In genomic region chr10:60565492-60565891, GRCh38 we compare ENCODE assay signal across 15 cellular contexts.
A peak's percentile ranks its signal among the peaks of the same experiment; 100 is the strongest.
DNase-seq lines count a peak whose midpoint lies in the region; ATAC-seq and TF ChIP-seq lines count a peak whose summit lies in the region.
"Had no signal": no experiment of that assay in that cellular context is flagged by ENCODE, and none has a peak within 500 bp of the region (broad histone marks: within the 10 kb centered on the region; RNA-seq: fewer than 3 reads in every experiment).

No MANE protein-coding gene starts in this region.

- no peak for TF ChIP-seq EP300 in upper lobe of left lung (IDR thresholded peaks at IDR 0.05)

- peak; percentile 74 for ATAC-seq in activated T-helper 17 cell treated with anti-CD3 and anti-CD28 coated beads, Interleukin-2, amount 50 U/mL, for 72 hours (replicated peaks)
- ATAC-seq in left ventricle myocardium superior (no peak), upper lobe of left lung (ENCODE audit: low FRiP score in 2 of 2) (no peak)

- intact Hi-C loops in activated CD4-positive, alpha-beta T cell treated with anti-CD3 and anti-CD28 coated beads, Interleukin-2, amount 10 ng/mL, durations not matched to agents 24 days and 14 days (cut with micrococcal nuclease): no loop called here
- intact Hi-C loops in Caco-2 (cut with micrococcal nuclease; ENCODE audit: unreplicated experiment) (no loop called here), left ventricle myocardium superior (cut with micrococcal nuclease) (no loop called here)

- H2BK12ac ChIP-seq in mesenchymal stem cell (ENCODE audit: low read length in 2 of 2): no peak overlapping the region

- no peak overlapping the region for H2BK15ac ChIP-seq in mesenchymal stem cell (ENCODE audit: low read depth, poor library complexity, severe bottlenecking)

- CTCF ChIA-PET in Caco-2 (lab: Charles Lee): no interaction called here

- H3K27me3 Mint-ChIP-seq in activated CD4-positive, alpha-beta T cell treated with anti-CD3 and anti-CD28 coated beads, Interleukin-2, amount 10 ng/mL, durations not matched to agents 24 days and 14 days: no peaks in the 10 kb centered on the region
- H3K27me3 Mint-ChIP-seq in Caco-2 (ENCODE audit: insufficient read depth, unreplicated experiment): no peaks in the 10 kb centered on the region
- no peaks in the 10 kb centered on the region for H3K27me3 Mint-ChIP-seq in activated T-helper 17 cell treated with anti-CD3 and anti-CD28 coated beads, Interleukin-2, amount 50 U/mL, for 72 hours

- no peak overlapping the region for H4K8ac ChIP-seq in mesenchymal stem cell (ENCODE audit: low read length)

- POLR2A ChIA-PET in Caco-2 (lab: Charles Lee): interaction anchor here (1.4 kb wide), 1 partner anchor 213 kb away, joined by 3 read pairs; the partner anchor contains the start of gene CDK1

- no peak overlapping the region for H3K4me3 Mint-ChIP-seq in activated CD4-positive, alpha-beta T cell treated with anti-CD3 and anti-CD28 coated beads, Interleukin-2, amount 10 ng/mL, durations not matched to agents 24 days and 14 days
- H3K4me3 Mint-ChIP-seq in Caco-2 (ENCODE audit: unreplicated experiment): no peak overlapping the region
- peak overlapping the region; percentile 66 for H3K4me3 Mint-ChIP-seq in activated T-helper 17 cell treated with anti-CD3 and anti-CD28 coated beads, Interleukin-2, amount 50 U/mL, for 72 hours
- H3K4me3 Mint-ChIP-seq: HFFc6 had no signal

- H3K4me1 ChIP-seq in Caco-2 (no peaks in the 10 kb centered on the region; the same call in 1 of the 2 replicates), mesenchymal stem cell (ENCODE audit: control insufficient read depth, insufficient read depth, low read depth, low read length) (no peaks in the 10 kb centered on the region), upper lobe of left lung (no peaks in the 10 kb centered on the region)
- H3K4me1 ChIP-seq: BLaER1 had no signal

- no peak overlapping the region for H3K23ac ChIP-seq in mesenchymal stem cell (ENCODE audit: low read length in 2 of 2)

- H3K36me3 Mint-ChIP-seq in activated CD4-positive, alpha-beta T cell treated with anti-CD3 and anti-CD28 coated beads, Interleukin-2, amount 10 ng/mL, durations not matched to agents 24 days and 14 days (ENCODE audit: low read depth): peaks cover 36% of the 10 kb centered on the region
- H3K36me3 Mint-ChIP-seq in Caco-2 (ENCODE audit: insufficient read depth, unreplicated experiment): no peaks in the 10 kb centered on the region
- H3K36me3 Mint-ChIP-seq in activated T-helper 17 cell treated with anti-CD3 and anti-CD28 coated beads, Interleukin-2, amount 50 U/mL, for 72 hours (ENCODE audit: low read depth): peaks cover 26% of the 10 kb centered on the region

- peak overlapping the region; percentile 7 for H3K27ac Mint-ChIP-seq in activated CD4-positive, alpha-beta T cell treated with anti-CD3 and anti-CD28 coated beads, Interleukin-2, amount 10 ng/mL, durations not matched to agents 24 days and 14 days
- peak overlapping the region; percentile 24 for H3K27ac Mint-ChIP-seq in Caco-2 (ENCODE audit: unreplicated experiment)
- peak overlapping the region; percentile 87 for H3K27ac Mint-ChIP-seq in activated T-helper 17 cell treated with anti-CD3 and anti-CD28 coated beads, Interleukin-2, amount 50 U/mL, for 72 hours
- H3K27ac Mint-ChIP-seq: HFFc6 had no signal

- no TSS peak for BruUV-seq in Caco-2 (replicated peaks; lab: Mats Ljungman, UMichigan)

- H3K79me1 ChIP-seq in mesenchymal stem cell (replicated peaks; ENCODE audit: low read length, poor library complexity, severe bottlenecking): peaks cover 16% of the 10 kb centered on the region

- no peaks in the 10 kb centered on the region for H3K36me3 ChIP-seq in Caco-2 (ENCODE audit: control insufficient read depth, insufficient read depth, low read length)
- peaks cover 0 to 3% of the 10 kb centered on the region in 2 experiments for H3K36me3 ChIP-seq in mesenchymal stem cell (ENCODE audit: control insufficient read depth in 1 of 2, insufficient read depth in 2 of 2, low read depth in 1 of 2, low read length in 2 of 2)
- no peaks in the 10 kb centered on the region for H3K36me3 ChIP-seq in upper lobe of left lung
- H3K36me3 ChIP-seq: BLaER1 had no signal

- H3K9me3 ChIP-seq in Caco-2: peaks cover 5% of the 10 kb centered on the region; the same call in 1 of the 2 replicates
- peaks cover 12% of the 10 kb centered on the region for H3K9me3 ChIP-seq in mesenchymal stem cell (ENCODE audit: control insufficient read depth, low read length)
- no peaks in the 10 kb centered on the region for H3K9me3 ChIP-seq in upper lobe of left lung

- TF ChIP-seq CTCF in Caco-2 (IDR thresholded peaks at IDR 0.05; ENCODE audit: insufficient read depth in 1 of 2, low read depth in 1 of 2, low read length in 1 of 2, severe bottlenecking in 1 of 2, unreplicated experiment in 1 of 2) (no peak), upper lobe of left lung (IDR thresholded peaks at IDR 0.05) (no peak)

- H2AK5ac ChIP-seq in mesenchymal stem cell (ENCODE audit: low read length, severe bottlenecking): no peak overlapping the region

- H2BK120ac ChIP-seq in mesenchymal stem cell (ENCODE audit: low read depth, low read length): no peak overlapping the region

- DNase-seq in activated CD4-positive, alpha-beta T cell treated with anti-CD3 and anti-CD28 coated beads, Interleukin-2, amount 10 ng/mL, durations not matched to agents 24 days and 14 days: no peak
- DNase-seq in activated CD4-positive, alpha-beta T cell treated with anti-CD3 and anti-CD28 coated beads for 48 hours: no peak
- no peak for DNase-seq in Caco-2
- DNase-seq in mesenchymal stem cell: peak; percentile 4
- no peak for DNase-seq in left ventricle myocardium superior
- DNase-seq in upper lobe of left lung: no peak
- DNase-seq: 8988T, AML-193, Calu3, DMS 273 treated with DMSO at 0.1 percent for 48 hours, HCEC 1CT, HFFc6 had no signal

- TF ChIP-seq POLR2A in upper lobe of left lung (IDR thresholded peaks at IDR 0.05): no peak

- no peak overlapping the region for H3K27ac ChIP-seq in mesenchymal stem cell (ENCODE audit: low read length, poor library complexity, severe bottlenecking)
- no peak overlapping the region for H3K27ac ChIP-seq in upper lobe of left lung
- H3K27ac ChIP-seq: BLaER1, HL-60 had no signal

- no peak overlapping the region for H3K4ac ChIP-seq in mesenchymal stem cell (ENCODE audit: low read depth in 1 of 2, low read length in 2 of 2)

- H3K9me3 Mint-ChIP-seq in activated CD4-positive, alpha-beta T cell treated with anti-CD3 and anti-CD28 coated beads, Interleukin-2, amount 10 ng/mL, durations not matched to agents 24 days and 14 days: peaks cover 23% of the 10 kb centered on the region
- peaks cover 40% of the 10 kb centered on the region for H3K9me3 Mint-ChIP-seq in Caco-2 (ENCODE audit: unreplicated experiment)
- H3K9me3 Mint-ChIP-seq in activated T-helper 17 cell treated with anti-CD3 and anti-CD28 coated beads, Interleukin-2, amount 50 U/mL, for 72 hours: peaks cover 11% of the 10 kb centered on the region
- H3K9me3 Mint-ChIP-seq: HFFc6 had no signal

- 90% methylated on average over 2 of the region's 2 CpGs for WGBS in mesenchymal stem cell
- 79% methylated on average over 2 of the region's 2 CpGs for WGBS in upper lobe of left lung, 2 donors

- H3K4me2 ChIP-seq in mesenchymal stem cell (ENCODE audit: low read length, poor library complexity, severe bottlenecking): no peak overlapping the region
- H3K4me2 ChIP-seq: BLaER1 had no signal

- H3K18ac ChIP-seq in mesenchymal stem cell (ENCODE audit: low read depth in 1 of 2, low read length in 2 of 2): no peak overlapping the region

- H2AFZ ChIP-seq in mesenchymal stem cell (ENCODE audit: low read depth, low read length): no peak overlapping the region

- no peak overlapping the region for H3K14ac ChIP-seq in mesenchymal stem cell (ENCODE audit: low read length in 2 of 2)

- H3K4me3 ChIP-seq in Caco-2 (ENCODE audit: low read depth, low read length) (no peak overlapping the region), mesenchymal stem cell (ENCODE audit: insufficient read depth in 1 of 2, low read depth in 1 of 2, low read length in 2 of 2) (no peak overlapping the region), upper lobe of left lung (no peak overlapping the region)
- H3K4me3 ChIP-seq: BLaER1 had no signal

- H3K27me3 ChIP-seq in Caco-2 (replicated peaks; ENCODE audit: control insufficient read depth, insufficient read depth, low read length): no peaks in the 10 kb centered on the region
- no peaks in the 10 kb centered on the region for H3K27me3 ChIP-seq in mesenchymal stem cell (ENCODE audit: control insufficient read depth in 1 of 2, insufficient read depth in 1 of 2, low read length in 2 of 2)
- no peaks in the 10 kb centered on the region for H3K27me3 ChIP-seq in upper lobe of left lung
- H3K27me3 ChIP-seq: BLaER1 had no signal

- no peak overlapping the region for H3K9ac ChIP-seq in mesenchymal stem cell (ENCODE audit: low read length)
- H3K9ac ChIP-seq: BLaER1 had no signal

- H4K91ac ChIP-seq in mesenchymal stem cell (ENCODE audit: low read length): no peak overlapping the region

- H3K4me1 Mint-ChIP-seq in activated CD4-positive, alpha-beta T cell treated with anti-CD3 and anti-CD28 coated beads, Interleukin-2, amount 10 ng/mL, durations not matched to agents 24 days and 14 days: peaks cover 24% of the 10 kb centered on the region
- peaks cover 7% of the 10 kb centered on the region for H3K4me1 Mint-ChIP-seq in Caco-2 (ENCODE audit: low read depth, unreplicated experiment)
- peaks cover 36% of the 10 kb centered on the region for H3K4me1 Mint-ChIP-seq in activated T-helper 17 cell treated with anti-CD3 and anti-CD28 coated beads, Interleukin-2, amount 50 U/mL, for 72 hours

- no peak overlapping the region for H2BK5ac ChIP-seq in mesenchymal stem cell (ENCODE audit: low read depth, low read length, poor library complexity, severe bottlenecking)

Comparison
In these comparisons a context has a peak if more than half of its experiments do, and no peak if none do; other contexts are left out.
1. H3K27ac Mint-ChIP-seq: peak in every context shown above with its lines; median percentile 87 in activated T-helper 17 cell treated with anti-CD3 and anti-CD28 coated beads, Interleukin-2, amount 50 U/mL, for 72 hours; 24 in Caco-2; 7 in activated CD4-positive, alpha-beta T cell treated with anti-CD3 and anti-CD28 coated beads, Interleukin-2, amount 10 ng/mL, durations not matched to agents 24 days and 14 days.